Comparison of ENCODE assay signal across 10 cellular contexts in genomic region chr12:9761407-9761736, GRCh38. TPM values are rescaled to one million over a fixed set of nuclear protein-coding genes. Genes with fewer than 3 reads are reported as not detected.
A peak's percentile ranks its signal among the peaks of the same experiment; 100 is the strongest.
DNase-seq lines count a peak whose midpoint lies in the region; ATAC-seq and TF ChIP-seq lines count a peak whose summit lies in the region.
"Had no signal": no experiment of that assay in that cellular context is flagged by ENCODE, and none has a peak within 500 bp of the region (broad histone marks: within the 10 kb centered on the region; RNA-seq: fewer than 3 reads in every experiment).

No MANE protein-coding gene starts in this region.

- H3K27me3 ChIP-seq in mucosa of stomach (ENCODE audit: control insufficient read depth, insufficient read depth, low read length) = no peaks in the 10 kb centered on the region
- no peaks in the 10 kb centered on the region for H3K27me3 ChIP-seq in hepatocyte

- H3K4me3 ChIP-seq in mucosa of stomach (ENCODE audit: low read length) (no peak overlapping the region), hepatocyte (no peak overlapping the region)

- peak overlapping the region; percentile 45 for H3K9ac ChIP-seq in mucosa of stomach (ENCODE audit: low read length)

- H3K36me3 Mint-ChIP-seq in activated naive CD8-positive, alpha-beta T cell treated with anti-CD3 and anti-CD28 coated beads for 36 hours = peaks cover 57% of the 10 kb centered on the region

- peaks cover 7% of the 10 kb centered on the region for H3K27me3 Mint-ChIP-seq in activated naive CD8-positive, alpha-beta T cell treated with anti-CD3 and anti-CD28 coated beads for 36 hours

- no peaks in the 10 kb centered on the region for H3K79me2 ChIP-seq in hepatocyte

- H3K27ac Mint-ChIP-seq in activated naive CD8-positive, alpha-beta T cell treated with anti-CD3 and anti-CD28 coated beads for 36 hours = peak overlapping the region; percentile 98

- no peaks in the 10 kb centered on the region for H4K20me1 ChIP-seq in hepatocyte (ENCODE audit: insufficient read depth, poor library complexity, severe bottlenecking)

- no peaks in the 10 kb centered on the region for H3K9me2 ChIP-seq in hepatocyte (replicated peaks; ENCODE audit: insufficient read depth)

- DNase-seq in CD1c-positive myeloid dendritic cell (ENCODE audit: extremely low spot score) (peak; percentile 71), KG1 (lab: John Stamatoyannopoulos, UW) (peak; percentile 36), hepatocyte (ENCODE audit: low spot score) (no peak)
- DNase-seq in activated naive CD8-positive, alpha-beta T cell treated with anti-CD3 and anti-CD28 coated beads for 36 hours = no peak
- no peak for DNase-seq in stimulated activated CD4-positive, alpha-beta T cell treated with anti-CD3 and anti-CD28 coated beads, Interleukin-15, amount 100 ng/mL, for 24 hours

- ATAC-seq in HG03108 (IDR thresholded peaks at IDR 0.05; ENCODE audit: unreplicated experiment) (no peak), HG03095 (IDR thresholded peaks at IDR 0.05; ENCODE audit: unreplicated experiment) (no peak)

- peaks cover 4% of the 10 kb centered on the region for H3K4me1 ChIP-seq in mucosa of stomach (ENCODE audit: control insufficient read depth, insufficient read depth, low read length)
- H3K4me1 ChIP-seq in hepatocyte (ENCODE audit: insufficient read depth) = no peaks in the 10 kb centered on the region

- no peaks in the 10 kb centered on the region for H3K9me3 ChIP-seq in mucosa of stomach (ENCODE audit: control insufficient read depth, low read length)
- H3K9me3 ChIP-seq in hepatocyte (ENCODE audit: low read depth) = no peaks in the 10 kb centered on the region

- no peak for TF ChIP-seq CTCF in hepatocyte (IDR thresholded peaks at IDR 0.05; ENCODE audit: poor library complexity)

- H3K4me3 Mint-ChIP-seq in activated naive CD8-positive, alpha-beta T cell treated with anti-CD3 and anti-CD28 coated beads for 36 hours = peak overlapping the region; percentile 99

- H3K9me3 Mint-ChIP-seq in activated naive CD8-positive, alpha-beta T cell treated with anti-CD3 and anti-CD28 coated beads for 36 hours = peaks cover 9% of the 10 kb centered on the region

- peaks cover 45% of the 10 kb centered on the region for H3K4me1 Mint-ChIP-seq in activated naive CD8-positive, alpha-beta T cell treated with anti-CD3 and anti-CD28 coated beads for 36 hours

- WGBS in hepatocyte (ENCODE audit: low lambda C conversion rate, missing lambda C conversion rate) = 87% methylated on average over 3 of the region's 3 CpGs

- H3K36me3 ChIP-seq in mucosa of stomach (ENCODE audit: control insufficient read depth, insufficient read depth, low read length) (no peaks in the 10 kb centered on the region), hepatocyte (replicated peaks; ENCODE audit: insufficient read depth, low read depth) (no peaks in the 10 kb centered on the region)

- H3K27ac ChIP-seq in hepatocyte = no peak overlapping the region

- H2AFZ ChIP-seq in hepatocyte = no peak overlapping the region

- H3K4me2 ChIP-seq in hepatocyte = no peak overlapping the region

RNA-seq across cellular contexts. Expression of gene CD69, which starts 0.7 kb away (rescaled TPM):
- 100 to 1,000 TPM; 143 to 152 TPM for total RNA-seq in activated naive CD8-positive, alpha-beta T cell treated with anti-CD3 and anti-CD28 coated beads for 36 hours
- 0.07 TPM in 1 of 2 replicates, not detected in the other for total RNA-seq in hepatocyte
- 0.57 TPM in 1 of 2 replicates, not detected in the other for polyA plus RNA-seq in hepatocyte
- total RNA-seq: LHCN-M2 had no signal

RNA-seq across cellular contexts. Expression of gene CLECL1, which starts 28.5 kb away (rescaled TPM):
- total RNA-seq in activated naive CD8-positive, alpha-beta T cell treated with anti-CD3 and anti-CD28 coated beads for 36 hours = 1 to 10 TPM; 6.4 to 7.0 TPM
- not detected in 2 replicates for total RNA-seq in hepatocyte
- polyA plus RNA-seq in hepatocyte = not detected in 2 replicates
- total RNA-seq: LHCN-M2, temporal lobe had no signal

Comparison
In these comparisons a context has a peak if more than half of its experiments do, and no peak if none do; other contexts are left out.
1. DNase-seq: peak in CD1c-positive myeloid dendritic cell (single experiment) and KG1 (single experiment); none in activated naive CD8-positive, alpha-beta T cell treated with anti-CD3 and anti-CD28 coated beads for 36 hours (single experiment), stimulated activated CD4-positive, alpha-beta T cell treated with anti-CD3 and anti-CD28 coated beads, Interleukin-15, amount 100 ng/mL, for 24 hours (single experiment) and hepatocyte (single experiment).
2. RNA of gene CD69, which starts 0.7 kb away (total RNA-seq): 143 to 152 TPM in activated naive CD8-positive, alpha-beta T cell treated with anti-CD3 and anti-CD28 coated beads for 36 hours; 0.07 TPM in hepatocyte; every median in the first group is over 100 times any median in the second.